ENCODE assay signal across 9 cellular contexts in genomic region chr4:42654606-42655005, GRCh38. TPM values are rescaled to one million over a fixed set of nuclear protein-coding genes. Genes with fewer than 3 reads are reported as not detected.
DNase-seq lines count a peak whose midpoint lies in the region; ATAC-seq and TF ChIP-seq lines count a peak whose summit lies in the region.
"Had no signal": no experiment of that assay in that cellular context is flagged by ENCODE, and none has a peak within 500 bp of the region (broad histone marks: within the 10 kb centered on the region; RNA-seq: fewer than 3 reads in every experiment).

No MANE protein-coding gene starts in this region.

- H3K4ac ChIP-seq in IMR-90 (ENCODE audit: low read depth, low read length) = no peak overlapping the region

- DNase-seq in CD1c-positive myeloid dendritic cell (ENCODE audit: extremely low spot score) = peak; percentile 32
- peak; percentile 50 for DNase-seq in IMR-90
- DNase-seq in adipocyte (ENCODE audit: low read depth) = peak; percentile 5
- DNase-seq in lower lobe of right lung = no peak
- no peak for DNase-seq in mesenteric fat pad (ENCODE audit: low spot score)
- no peak for DNase-seq in NCI-H1105 (lab: John Stamatoyannopoulos, UW)
- no peak for DNase-seq in NCI-H2227 (lab: John Stamatoyannopoulos, UW; ENCODE audit: unreplicated experiment)

- H2BK120ac ChIP-seq in IMR-90 (ENCODE audit: low read depth, low read length) = no peak overlapping the region

- POLR2A ChIA-PET in IMR-90 (lab: Charles Lee; ENCODE audit: unreplicated experiment) = no interaction called here

- no peak overlapping the region for H3K56ac ChIP-seq in IMR-90 (ENCODE audit: extremely low read depth, insufficient read depth, low read length)

- no peak overlapping the region for H2BK20ac ChIP-seq in IMR-90 (ENCODE audit: low read depth, low read length)

- no TSS peak for BruUV-seq in IMR-90 (replicated peaks; lab: Mats Ljungman, UMichigan)

- intact Hi-C loops in IMR-90 (cut with micrococcal nuclease) (no loop called here), lower lobe of right lung (cut with DNase I) (no loop called here)

- CTCF ChIA-PET in IMR-90 (lab: Yijun Ruan, JAX) = no interaction called here

- H2BK15ac ChIP-seq in IMR-90 (ENCODE audit: low read depth, low read length) = no peak overlapping the region

- H3K18ac ChIP-seq in IMR-90 (ENCODE audit: low read depth, low read length) = no peak overlapping the region

- no peak overlapping the region for H4K8ac ChIP-seq in IMR-90 (ENCODE audit: low read depth in 2 of 2, low read length in 2 of 2)

- H3K9me3 ChIP-seq in IMR-90 (ENCODE audit: control insufficient read depth, insufficient read depth, low read length) (no peaks in the 10 kb centered on the region), adipocyte (ENCODE audit: control insufficient read depth, low read length) (peaks cover 9% of the 10 kb centered on the region), lower lobe of right lung (no peaks in the 10 kb centered on the region)

- H3K79me1 ChIP-seq in IMR-90 (ENCODE audit: low read depth in 1 of 2, low read length in 2 of 2) = no peaks in the 10 kb centered on the region

- H4K20me1 ChIP-seq in IMR-90 (ENCODE audit: insufficient read depth, low read length) = no peaks in the 10 kb centered on the region

- H4K5ac ChIP-seq in IMR-90 (ENCODE audit: low read depth, low read length) = no peak overlapping the region

- H3K27me3 ChIP-seq in IMR-90 (ENCODE audit: control insufficient read depth, insufficient read depth, low read length) (no peaks in the 10 kb centered on the region; the same call in 1 of the 2 replicates), adipocyte (replicated peaks; ENCODE audit: control insufficient read depth, insufficient read depth, low read length) (peaks cover 22% of the 10 kb centered on the region), lower lobe of right lung (ENCODE audit: low read depth) (no peaks in the 10 kb centered on the region)

- H3K14ac ChIP-seq in IMR-90 (replicated peaks; ENCODE audit: low read depth, low read length) = no peak overlapping the region

- in situ Hi-C loops in IMR-90 (cut with MboI; ENCODE audit: low sequenced_read_pairs) = no loop called here

- dilution Hi-C loops in IMR-90 (cut with HindIII; ENCODE audit: low sequenced_read_pairs, unreplicated experiment) = no loop called here

- TF ChIP-seq CTCF in IMR-90 (conservative IDR thresholded peaks at IDR 0.05; ENCODE audit: low read depth, low read length) (no peak), lower lobe of right lung (IDR thresholded peaks at IDR 0.05) (no peak)

- H2BK5ac ChIP-seq in IMR-90 (ENCODE audit: low read depth, low read length, poor library complexity, severe bottlenecking) = no peak overlapping the region

- no peak overlapping the region for H2AK9ac ChIP-seq in IMR-90 (replicated peaks; ENCODE audit: low read depth, low read length, poor library complexity)

- ATAC-seq in GM18868 (IDR thresholded peaks at IDR 0.05; ENCODE audit: unreplicated experiment) = peak; percentile 20
- ATAC-seq in IMR-90 (ENCODE audit: low read depth) = no peak
- ATAC-seq in lower lobe of right lung = peak in 1 of 2 donors; percentile 47
- ATAC-seq: left colon had no signal

- no peak overlapping the region for H2AK5ac ChIP-seq in IMR-90 (ENCODE audit: low read depth, low read length)

- no CpG with 5 or more reads among the region's 1 CpG for WGBS in IMR-90 (ENCODE audit: extremely low coverage in 2 of 2, insufficient read length in 1 of 2), 2 experiments

- no peak for TF ChIP-seq POLR2A in IMR-90 (IDR thresholded peaks at IDR 0.05; ENCODE audit: low read depth, low read length)

- no peak overlapping the region for H3K4me2 ChIP-seq in IMR-90 (ENCODE audit: low read depth, low read length)

- H3K23ac ChIP-seq in IMR-90 (ENCODE audit: low read depth, low read length) = no peak overlapping the region

- H3K36me3 ChIP-seq in IMR-90 (ENCODE audit: control insufficient read depth, insufficient read depth, low read length) = no peaks in the 10 kb centered on the region
- H3K36me3 ChIP-seq in adipocyte (ENCODE audit: control insufficient read depth, insufficient read depth, low read length, severe bottlenecking) = no peaks in the 10 kb centered on the region
- no peaks in the 10 kb centered on the region for H3K36me3 ChIP-seq in lower lobe of right lung

- H4K91ac ChIP-seq in IMR-90 (ENCODE audit: insufficient read depth, low read depth, low read length) = no peak overlapping the region

- H3K27ac ChIP-seq in IMR-90 (ENCODE audit: insufficient read depth, low read length) (no peak overlapping the region), lower lobe of right lung (peak overlapping the region; percentile 15)

- H3K4me3 ChIP-seq in IMR-90 (ENCODE audit: insufficient read depth, low read depth, low read length) = no peak overlapping the region
- H3K4me3 ChIP-seq in adipocyte (ENCODE audit: low read length) = peak overlapping the region; percentile 16
- peak overlapping the region; percentile 88 for H3K4me3 ChIP-seq in lower lobe of right lung

- no peaks in the 10 kb centered on the region for H3K4me1 ChIP-seq in IMR-90 (ENCODE audit: control insufficient read depth, insufficient read depth, low read length)
- H3K4me1 ChIP-seq in adipocyte (ENCODE audit: control insufficient read depth, insufficient read depth, low read length) = peaks cover 27% of the 10 kb centered on the region
- H3K4me1 ChIP-seq in lower lobe of right lung = peaks cover 22% of the 10 kb centered on the region

- no peak overlapping the region for H2AFZ ChIP-seq in IMR-90 (replicated peaks; ENCODE audit: low read length, poor library complexity)

- no peaks in the 10 kb centered on the region for H3K9me1 ChIP-seq in IMR-90 (ENCODE audit: insufficient read depth, low read length)

- no peak for TF ChIP-seq RAD21 in IMR-90 (IDR thresholded peaks at IDR 0.05; ENCODE audit: low read length)

- H3K9ac ChIP-seq in IMR-90 (ENCODE audit: low read depth, low read length) (no peak overlapping the region), adipocyte (ENCODE audit: low read length) (no peak overlapping the region)

TF ChIP-seq in IMR-90, 13 proteins besides CTCF, POLR2A, EP300 and RAD21:
- no peak for TF ChIP-seq BHLHE40 (IDR thresholded peaks at IDR 0.05; ENCODE audit: low read depth, low read length)
- no peak for TF ChIP-seq CHD1 (IDR thresholded peaks at IDR 0.05; ENCODE audit: low read depth, low read length)
- TF ChIP-seq MAZ (IDR thresholded peaks at IDR 0.05; ENCODE audit: borderline replicate concordance, low read depth, low read length) = no peak

RNA-seq across cellular contexts. Expression of gene ATP8A1, which starts 2.3 kb away (rescaled TPM):
- 0.36 and 0.83 TPM in 2 replicates for total RNA-seq in IMR-90 (2012; rRNA removed)
- 0.12 and 0.13 TPM in 2 replicates for polyA plus RNA-seq in IMR-90 (2012; rRNA removed)
- polyA plus RNA-seq in IMR-90 (2012; cell fraction: cytosol; rRNA removed) = 0.02 TPM in 2 replicates
- 0.03 and 0.37 TPM in 2 replicates for polyA plus RNA-seq in IMR-90 (2012; cell fraction: nucleus; rRNA removed; ENCODE audit: low replicate concordance)
- 84.7 TPM for total RNA-seq in lower lobe of right lung
- total RNA-seq in mesenteric fat pad = 11.3 TPM

Comparison
In these comparisons a context has a peak if more than half of its experiments do, and no peak if none do; other contexts are left out.
1. DNase-seq: peak in CD1c-positive myeloid dendritic cell (single experiment), IMR-90 (single experiment) and adipocyte (single experiment); none in lower lobe of right lung (single experiment), mesenteric fat pad (single experiment), NCI-H1105 (single experiment) and NCI-H2227 (single experiment).